Comparison of ENCODE assay signal across 8 cellular contexts in the genomic region with DNA sequence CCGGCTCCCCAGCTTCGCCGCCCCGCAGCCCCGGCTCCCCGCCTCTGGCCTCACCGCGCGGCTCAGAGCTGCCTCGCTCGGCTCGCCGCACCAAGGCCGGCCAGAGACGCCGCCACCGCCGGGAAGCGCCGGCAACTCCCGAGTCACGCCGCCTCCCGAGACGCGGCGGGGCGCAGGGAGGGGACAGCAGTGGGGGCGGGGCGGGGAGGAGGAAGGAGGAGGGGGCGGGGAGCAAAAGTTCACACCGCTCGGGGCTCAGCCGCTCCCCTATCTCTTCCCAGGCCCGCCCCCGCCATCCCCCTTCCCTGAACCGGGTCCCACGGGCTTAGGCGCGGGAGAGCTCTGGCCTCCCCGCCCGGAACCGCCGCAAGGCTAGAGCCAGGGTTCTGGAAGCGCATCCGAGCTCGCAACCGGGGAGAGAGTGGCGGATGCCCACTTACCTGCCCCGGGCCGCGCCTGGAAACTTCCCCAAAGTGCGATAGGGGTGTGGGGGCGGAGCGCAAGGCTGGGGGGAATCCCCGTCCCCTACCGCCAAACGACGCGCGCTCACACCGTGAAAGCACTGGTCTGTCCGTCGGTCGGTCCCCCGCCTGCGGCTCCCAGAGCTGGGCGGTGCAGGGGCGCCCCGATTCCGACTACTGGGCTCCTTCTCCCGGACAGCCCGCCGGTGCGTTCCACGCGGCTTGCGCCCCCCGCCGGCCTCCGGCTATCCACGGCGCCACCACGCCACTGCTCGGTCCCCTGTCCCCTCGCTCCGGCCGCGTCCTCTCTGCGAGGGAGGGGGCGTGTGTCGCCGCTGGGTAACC. TPM values are rescaled to one million over a fixed set of nuclear protein-coding genes. Genes with fewer than 3 reads are reported as not detected.
DNase-seq lines count a peak whose midpoint lies in the region; FAIRE-seq and TF ChIP-seq lines count a peak whose summit lies in the region.

No MANE protein-coding gene starts in this region.

- WGBS in small intestine, 3 donors: 1% methylated on average over 47 to 91 of the region's 93 CpGs

- peak; percentile 61 for DNase-seq in activated naive CD4-positive, alpha-beta T cell treated with anti-CD3 and anti-CD28 coated beads for 36 hours
- no peak for DNase-seq in activated naive CD4-positive, alpha-beta T cell treated with Interleukin-2 at 50 U/mL for 16 hours
- peak; percentile 93 for DNase-seq in MM.1S
- peak; percentile 70 for DNase-seq in iPS-NIHi7 (ENCODE audit: extremely low spot score)
- DNase-seq in small intestine: no peak
- no peak for DNase-seq in SKM-1 (lab: John Stamatoyannopoulos, UW; ENCODE audit: unreplicated experiment)
- no peak for DNase-seq in NK-92 (lab: John Stamatoyannopoulos, UW; ENCODE audit: unreplicated experiment)

- peak overlapping the region; percentile 96 for H3K4me2 ChIP-seq in MM.1S (ENCODE audit: low read depth, low read length)

- H3K79me2 ChIP-seq in MM.1S (ENCODE audit: low read length): peaks cover 65% of the 10 kb centered on the region

- H3K4me1 Mint-ChIP-seq in activated naive CD4-positive, alpha-beta T cell treated with anti-CD3 and anti-CD28 coated beads for 36 hours (ENCODE audit: low read depth): peaks cover 2% of the 10 kb centered on the region
- H3K4me1 Mint-ChIP-seq in brain: peaks cover 59% of the 10 kb centered on the region

- H2AFZ ChIP-seq in MM.1S (ENCODE audit: low read length): peak overlapping the region; percentile 28; the same call in 1 of the 2 replicates

- H3K4me3 Mint-ChIP-seq in activated naive CD4-positive, alpha-beta T cell treated with anti-CD3 and anti-CD28 coated beads for 36 hours: peak overlapping the region; percentile 64
- peak overlapping the region; percentile 86 to 93 (median 92) for H3K4me3 Mint-ChIP-seq in brain

- H3K36me3 ChIP-seq in MM.1S (replicated peaks; ENCODE audit: insufficient read depth, low read length): no peaks in the 10 kb centered on the region
- no peaks in the 10 kb centered on the region for H3K36me3 ChIP-seq in small intestine (ENCODE audit: control insufficient read depth in 2 of 2, insufficient read depth in 2 of 2, low read length in 2 of 2)

- H3K9me3 ChIP-seq in MM.1S (replicated peaks; ENCODE audit: insufficient read depth, low read length) (no peaks in the 10 kb centered on the region), small intestine (ENCODE audit: control insufficient read depth, low read depth) (no peaks in the 10 kb centered on the region)

- H3K4me3 ChIP-seq in MM.1S (ENCODE audit: low read length): peak overlapping the region; percentile 95
- H3K4me3 ChIP-seq in small intestine (ENCODE audit: low read depth in 1 of 2, low read length in 2 of 2): peak overlapping the region; percentile 50 to 58

- H3K27ac ChIP-seq in MM.1S (ENCODE audit: low read length): peak overlapping the region; percentile 86
- peak overlapping the region; percentile 49 to 89 for H3K27ac ChIP-seq in small intestine (ENCODE audit: low read depth in 1 of 2, low read length in 1 of 2)

- H3K4me1 ChIP-seq in MM.1S (ENCODE audit: low read length) (peaks cover 41% of the 10 kb centered on the region), small intestine (ENCODE audit: control insufficient read depth in 2 of 2, insufficient read depth in 1 of 2, low read depth in 1 of 2, low read length in 1 of 2) (peaks cover 1 to 5% of the 10 kb centered on the region in 2 donors)

- H3K36me3 Mint-ChIP-seq in activated naive CD4-positive, alpha-beta T cell treated with anti-CD3 and anti-CD28 coated beads for 36 hours (ENCODE audit: low read depth): no peaks in the 10 kb centered on the region
- H3K36me3 Mint-ChIP-seq in brain: no peaks in the 10 kb centered on the region

- no peaks in the 10 kb centered on the region for H3K27me3 ChIP-seq in MM.1S (replicated peaks; ENCODE audit: insufficient read depth, low read length)
- peaks cover 5 to 23% of the 10 kb centered on the region in 2 donors for H3K27me3 ChIP-seq in small intestine (ENCODE audit: control insufficient read depth in 2 of 2, insufficient read depth in 2 of 2, low read length in 2 of 2)

- peak overlapping the region; percentile 91 for H3K9ac ChIP-seq in MM.1S (ENCODE audit: low read length)

- no peak overlapping the region for H3K27ac Mint-ChIP-seq in activated naive CD4-positive, alpha-beta T cell treated with anti-CD3 and anti-CD28 coated beads for 36 hours
- H3K27ac Mint-ChIP-seq in brain: peak overlapping the region in 1 of 5 experiments; percentile 94

- peaks cover 55% of the 10 kb centered on the region for H3K27me3 Mint-ChIP-seq in activated naive CD4-positive, alpha-beta T cell treated with anti-CD3 and anti-CD28 coated beads for 36 hours (ENCODE audit: low read depth)
- H3K27me3 Mint-ChIP-seq in brain: peaks cover 29% of the 10 kb centered on the region

- no peaks in the 10 kb centered on the region for H3K9me2 ChIP-seq in MM.1S (replicated peaks; ENCODE audit: insufficient read depth, low read length)

- CTCF ChIA-PET in activated naive CD4-positive, alpha-beta T cell treated with anti-CD3 and anti-CD28 coated beads for 36 hours (lab: Charles Lee): interaction anchor here (0.6 to 2.8 kb wide), 3 partner anchors 9 to 98 kb away, joined by 3 to 6 read pairs (median 3); no protein-coding TSS in a partner anchor

- peaks cover 5% of the 10 kb centered on the region for H3K9me3 Mint-ChIP-seq in activated naive CD4-positive, alpha-beta T cell treated with anti-CD3 and anti-CD28 coated beads for 36 hours
- peaks cover 0 to 12% (median 0%) of the 10 kb centered on the region in 5 experiments for H3K9me3 Mint-ChIP-seq in brain

- no peaks in the 10 kb centered on the region for H4K20me1 ChIP-seq in MM.1S (ENCODE audit: insufficient read depth, low read length)

- peak; percentile 27 for TF ChIP-seq CTCF in MM.1S (IDR thresholded peaks at IDR 0.05; ENCODE audit: low read length)
- peak; percentile 15 to 25 for TF ChIP-seq CTCF in brain (conservative IDR thresholded peaks at IDR 0.05)

- H3F3A ChIP-seq in MM.1S (ENCODE audit: insufficient read depth, low read length): peaks cover 55% of the 10 kb centered on the region

- FAIRE-seq in small intestine (lab: Jason Lieb, UNC): no peak

- intact Hi-C loops in activated naive CD4-positive, alpha-beta T cell treated with anti-CD3 and anti-CD28 coated beads for 36 hours (cut with micrococcal nuclease): loop anchor here (1.0 to 10.0 kb wide), 4 partner anchors 61 to 295 kb away; no protein-coding TSS in a partner anchor

RNA-seq across cellular contexts. Expression of a gene that starts 0.9 kb away (rescaled TPM):
- under 1 TPM; 0.47 to 0.50 TPM for total RNA-seq in activated naive CD4-positive, alpha-beta T cell treated with anti-CD3 and anti-CD28 coated beads for 36 hours
- polyA plus RNA-seq in brain (ENCODE audit: insufficient read depth, low read depth, low replicate concordance) (6.0 TPM), small intestine (1 to 10 TPM in 2 of 3 donors, under 1 TPM in 1; 0.45 to 8.5 (median 3.0) TPM)

Comparison
In these comparisons a context has a peak if more than half of its experiments do, and no peak if none do; other contexts are left out.
1. DNase-seq: peak in activated naive CD4-positive, alpha-beta T cell treated with anti-CD3 and anti-CD28 coated beads for 36 hours (single experiment), MM.1S (single experiment) and iPS-NIHi7 (single experiment); none in activated naive CD4-positive, alpha-beta T cell treated with Interleukin-2 at 50 U/mL for 16 hours (single experiment), small intestine (single experiment), SKM-1 (single experiment) and NK-92 (single experiment).